In the genomic region with DNA sequence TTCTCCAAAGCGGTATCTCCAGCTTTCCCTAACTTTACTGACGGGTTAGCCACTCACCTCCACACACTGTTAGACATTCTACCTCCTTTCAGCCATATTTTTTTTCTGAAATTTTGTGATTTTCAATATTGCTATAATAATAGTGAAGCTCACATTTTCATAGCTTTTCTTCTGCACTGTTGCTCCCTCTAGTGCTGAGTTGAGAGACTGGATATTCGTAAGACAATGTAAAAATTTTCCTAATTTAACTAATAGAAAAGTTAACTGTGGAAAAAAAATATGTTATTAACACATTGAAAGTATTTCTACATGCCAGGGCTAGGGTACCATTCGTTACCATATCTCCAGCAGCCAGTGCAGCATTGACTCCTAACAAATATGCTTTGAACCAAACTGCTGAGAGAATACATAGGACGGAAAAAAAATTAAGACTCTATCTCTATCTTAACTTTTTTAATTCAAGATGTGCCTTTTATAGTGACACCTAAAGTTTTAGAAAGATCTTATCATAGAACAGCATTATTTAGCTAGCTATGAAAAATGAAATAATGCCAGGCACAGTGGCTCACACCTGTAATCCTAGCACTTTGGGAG, we compare ENCODE assay signal across 8 cellular contexts. TPM values are rescaled to one million over a fixed set of nuclear protein-coding genes. Genes with fewer than 3 reads are reported as not detected.
DNase-seq lines count a peak whose midpoint lies in the region; ATAC-seq and TF ChIP-seq lines count a peak whose summit lies in the region.

No MANE protein-coding gene starts in this region.

- DNase-seq in GM20000 (ENCODE audit: low spot score) = peak; percentile 5
- peak in 2 of 7 donors; percentile 12 to 24 for DNase-seq in adrenal gland
- peak; percentile 26 for DNase-seq in kidney tubule cell (ENCODE audit: low spot score)
- no peak for DNase-seq in central memory CD4-positive, alpha-beta T cell
- DNase-seq in NCI-H2107 treated with DMSO at 0.1 percent for 48 hours (lab: John Stamatoyannopoulos, UW; ENCODE audit: unreplicated experiment) = no peak
- DNase-seq in T-helper 2 cell treated with Interferon-gamma antibody and Interleukin-4, amounts not matched to agents 5 μg/mL and 100 μg/mL, for 36 hours (ENCODE audit: low spot score) = no peak

- H3K36me3 ChIP-seq in ACC112 (ENCODE audit: insufficient read depth, low read length) = no peaks in the 10 kb centered on the region
- no peaks in the 10 kb centered on the region for H3K36me3 ChIP-seq in adrenal gland (replicated peaks in 1 of 2)

- intact Hi-C loops in adrenal gland (cut with DNase I) = loop anchor here (5.0 to 10.0 kb wide), 2 partner anchors 293 to 295 kb away; no protein-coding TSS in a partner anchor

- no peaks in the 10 kb centered on the region for H3K9me3 Mint-ChIP-seq in T-helper 2 cell treated with Interferon-gamma antibody and Interleukin-4, amounts not matched to agents 5 μg/mL and 100 μg/mL, for 36 hours

- no peak overlapping the region for H3K4me3 Mint-ChIP-seq in T-helper 2 cell treated with Interferon-gamma antibody and Interleukin-4, amounts not matched to agents 5 μg/mL and 100 μg/mL, for 36 hours

- no peaks in the 10 kb centered on the region for H3K79me2 ChIP-seq in ACC112 (ENCODE audit: control insufficient read depth, insufficient read depth, low read length, unreplicated experiment)

- H3K27me3 Mint-ChIP-seq in T-helper 2 cell treated with Interferon-gamma antibody and Interleukin-4, amounts not matched to agents 5 μg/mL and 100 μg/mL, for 36 hours (ENCODE audit: low read depth) = peaks cover 2% of the 10 kb centered on the region

- H3K36me3 Mint-ChIP-seq in T-helper 2 cell treated with Interferon-gamma antibody and Interleukin-4, amounts not matched to agents 5 μg/mL and 100 μg/mL, for 36 hours (ENCODE audit: low read depth) = no peaks in the 10 kb centered on the region

- H3K27ac ChIP-seq in ACC112 (ENCODE audit: low read depth, low read length) (no peak overlapping the region), adrenal gland (no peak overlapping the region)

- peak overlapping the region; percentile 93 for H2AFZ ChIP-seq in ACC112 (ENCODE audit: low read length, unreplicated experiment)

- H3K4me1 ChIP-seq in ACC112 (ENCODE audit: control insufficient read depth, insufficient read depth, low read length, unreplicated experiment) (peaks cover 4% of the 10 kb centered on the region), adrenal gland (replicated peaks in 1 of 2) (no peaks in the 10 kb centered on the region)

- H3K4me3 ChIP-seq in ACC112 (ENCODE audit: low read depth, low read length) (no peak overlapping the region), adrenal gland (no peak overlapping the region)

- no peak for ATAC-seq in GM19351 (IDR thresholded peaks at IDR 0.05; ENCODE audit: unreplicated experiment)

- H3K4me1 Mint-ChIP-seq in T-helper 2 cell treated with Interferon-gamma antibody and Interleukin-4, amounts not matched to agents 5 μg/mL and 100 μg/mL, for 36 hours (ENCODE audit: low read depth) = peaks cover 5% of the 10 kb centered on the region

- peak; percentile 24 for TF ChIP-seq CTCF in GM20000 (IDR thresholded peaks at IDR 0.05; ENCODE audit: extremely low read depth, missing control alignments)
- peak; percentile 47 to 75 (median 62) for TF ChIP-seq CTCF in adrenal gland (IDR thresholded peaks at IDR 0.05)

- WGBS in adrenal gland, 4 donors = 38 to 48% (median 44%) methylated on average over 5 of the region's 5 CpGs

- TF ChIP-seq POLR2A in adrenal gland (IDR thresholded peaks at IDR 0.05) = no peak

- H3K27ac Mint-ChIP-seq in T-helper 2 cell treated with Interferon-gamma antibody and Interleukin-4, amounts not matched to agents 5 μg/mL and 100 μg/mL, for 36 hours = no peak overlapping the region

- H3K27me3 ChIP-seq in ACC112 (ENCODE audit: insufficient read depth, low read length) = no peaks in the 10 kb centered on the region
- H3K27me3 ChIP-seq in adrenal gland = no peaks in the 10 kb centered on the region

- H3K9me3 ChIP-seq in adrenal gland (replicated peaks in 1 of 3) = no peaks in the 10 kb centered on the region

RNA-seq across cellular contexts. Expression of gene ABCC9, which starts 48.7 kb away (rescaled TPM):
- total RNA-seq in adrenal gland = 10 to 100 TPM; 17.0 to 35.0 (median 26.5) TPM
- polyA plus RNA-seq in adrenal gland = 1 to 10 TPM; 2.1 to 4.4 (median 3.2) TPM

RNA-seq across cellular contexts. Expression of gene CMAS, which starts 56.1 kb away (rescaled TPM):
- 100 to 1,000 TPM in 2 of 8 donors, 10 to 100 TPM in 6; 45.6 to 116 (median 79.9) TPM for total RNA-seq in adrenal gland
- polyA plus RNA-seq in adrenal gland = 100 to 1,000 TPM in 1 of 3 donors, 10 to 100 TPM in 2; 33.8 to 162 (median 49.0) TPM

Comparison
In these comparisons a context has a peak if more than half of its experiments do, and no peak if none do; other contexts are left out.
1. DNase-seq: peak in GM20000 (single experiment) and kidney tubule cell (single experiment); none in central memory CD4-positive, alpha-beta T cell (single experiment), NCI-H2107 treated with DMSO at 0.1 percent for 48 hours (single experiment) and T-helper 2 cell treated with Interferon-gamma antibody and Interleukin-4, amounts not matched to agents 5 μg/mL and 100 μg/mL, for 36 hours (single experiment).